ENCODE assay signal across 8 cellular contexts in genomic region chr2:127415593-127416485, GRCh38. TPM values are rescaled to one million over a fixed set of nuclear protein-coding genes. Genes with fewer than 3 reads are reported as not detected.
DNase-seq lines count a peak whose midpoint lies in the region; ATAC-seq, FAIRE-seq and TF ChIP-seq lines count a peak whose summit lies in the region.

No MANE protein-coding gene starts in this region.

- peak; percentile 62; the same call in 1 of the 2 replicates for TF ChIP-seq RAD21 in HepG2 (CRISPR knock-in tag; IDR thresholded peaks at IDR 0.05)

- WGBS in HepG2 (ENCODE audit: low lambda C conversion rate) = 82% methylated on average over 35 of the region's 53 CpGs

- H3K4me1 ChIP-seq in HepG2 (ENCODE audit: insufficient read depth, low read length) = peaks cover 100% of the 10 kb centered on the region

- no peaks in the 10 kb centered on the region for H3K27me3 Mint-ChIP-seq in activated B cell treated with CpG ODN at 0.5 μM for 24 hours

- 0 out of 2 replicates have a peak, but pooled peaks cover 5% of the 10 kb centered on the region for H3K9me3 ChIP-seq in HepG2 (ENCODE audit: low read length)

- POLR2A ChIA-PET in activated B cell treated with CpG ODN at 0.5 μM for 24 hours (lab: Charles Lee) (interaction anchor here (0.6 to 4.5 kb wide), 2 partner anchors 26 to 110 kb away, joined by 3 to 23 read pairs; partner anchors contain the start of genes IWS1 and MAP3K2), HepG2 (lab: Yijun Ruan, JAX) (interaction anchor here (1.1 to 8.1 kb wide), 9 partner anchors 14 to 111 kb away, joined by 3 to 229 read pairs (median 11); partner anchors contain the start of gene IWS1)

- H3K9me3 Mint-ChIP-seq in activated B cell treated with CpG ODN at 0.5 μM for 24 hours = no peaks in the 10 kb centered on the region

- no peaks in the 10 kb centered on the region for H4K20me1 ChIP-seq in HepG2 (ENCODE audit: insufficient read depth, low read length)

- peaks cover 49% of the 10 kb centered on the region for H3K4me1 Mint-ChIP-seq in activated B cell treated with CpG ODN at 0.5 μM for 24 hours

- peak overlapping the region; percentile 21 to 26 for H3K4me3 ChIP-seq in cardiac fibroblast (replicated peaks in 1 of 2; ENCODE audit: low read depth in 2 of 2, low read length in 2 of 2)
- no peak overlapping the region for H3K4me3 ChIP-seq in HepG2 (replicated peaks in 1 of 3; ENCODE audit: insufficient read depth in 1 of 3, low read depth in 2 of 3, low read length in 3 of 3)

- DNase-seq in DMS79 treated with DMSO at 0.1 percent for 48 hours (lab: John Stamatoyannopoulos, UW) (peak; percentile 78), Kasumi-1 (lab: John Stamatoyannopoulos, UW) (peak; percentile 31 to 61), activated B cell treated with CpG ODN at 0.5 μM for 24 hours (peak; percentile 72), cardiac fibroblast (ENCODE audit: low read depth in 2 of 2) (no peak), HepG2 (ENCODE audit: low spot score) (no peak), SIG-M5 (lab: John Stamatoyannopoulos, UW) (no peak)
- peak; percentile 74 to 81 for DNase-seq in stimulated activated CD4-positive, alpha-beta T cell treated with anti-CD3 and anti-CD28 coated beads, Interleukin-4, amount 100 ng/mL, for 4 hours

- no peak overlapping the region; the same call in 1 of the 2 replicates for H3K4me2 ChIP-seq in HepG2 (ENCODE audit: low read depth, low read length)

- peak overlapping the region; percentile 60; the same call in 1 of the 2 replicates for H3K9ac ChIP-seq in HepG2 (ENCODE audit: insufficient read depth, low read depth, low read length)

- peaks cover 1 to 8% of the 10 kb centered on the region in 2 experiments; a peak in 2 of 5 replicates for H3K36me3 ChIP-seq in HepG2 (replicated peaks in 1 of 2; ENCODE audit: control insufficient read depth in 1 of 2, insufficient read depth in 2 of 2, low read length in 2 of 2)

- TF ChIP-seq CTCF in activated B cell treated with CpG ODN at 0.5 μM for 24 hours (IDR thresholded peaks at IDR 0.05) (no peak), cardiac fibroblast (IDR thresholded peaks at IDR 0.05; ENCODE audit: low read depth, low read length) (peak; percentile 28), HepG2 (CRISPR knock-in tag; IDR thresholded peaks at IDR 0.05) (peak; percentile 65)

- H3K79me2 ChIP-seq in HepG2 (ENCODE audit: insufficient read depth, low read length) = peaks cover 35% of the 10 kb centered on the region

- no peak overlapping the region for H3K27ac Mint-ChIP-seq in activated B cell treated with CpG ODN at 0.5 μM for 24 hours

- intact Hi-C loops in activated B cell treated with CpG ODN at 0.5 μM for 24 hours (cut with micrococcal nuclease) (loop anchor here (1.0 to 5.0 kb wide), 5 partner anchors 29 to 121 kb away; partner anchors contain the start of genes ERCC3 and MAP3K2), HepG2 (cut with micrococcal nuclease; ENCODE audit: unreplicated experiment) (loop anchor here (5.0 kb wide), 1 partner anchor 59 kb away; no protein-coding TSS in a partner anchor)

- in situ Hi-C loops in HepG2 (cut with HindIII; ENCODE audit: extremely low pct_ligation_motif_present, low pct_unique_long_range_greater_than_20kb) = no loop called here

- CTCF ChIA-PET in activated B cell treated with CpG ODN at 0.5 μM for 24 hours (lab: Charles Lee) (interaction anchor here (0.5 to 2.4 kb wide), 7 partner anchors 22 to 122 kb away, joined by 3 to 9 read pairs (median 4); partner anchors contain the start of gene ERCC3), HepG2 (lab: Yijun Ruan, JAX; ENCODE audit: low intra/inter-chr PET ratio, low total read pairs) (no interaction called here)

- no peak overlapping the region for H2AFZ ChIP-seq in HepG2 (ENCODE audit: low read length)

- H3K27me3 ChIP-seq in HepG2 (ENCODE audit: control insufficient read depth in 1 of 2, insufficient read depth in 2 of 2, low read length in 2 of 2) = no peaks in the 10 kb centered on the region

- TF ChIP-seq EP300 in HepG2 (IDR thresholded peaks at IDR 0.05; ENCODE audit: low read depth in 2 of 2, low read length in 2 of 2) (no peak), HepG2 (CRISPR knock-in tag; IDR thresholded peaks at IDR 0.05; ENCODE audit: borderline replicate concordance) (no peak)

- H3K27ac ChIP-seq in HepG2 (ENCODE audit: extremely low read length, insufficient read depth, low read length) = peak overlapping the region; percentile 96

- H3K4me3 Mint-ChIP-seq in activated B cell treated with CpG ODN at 0.5 μM for 24 hours = peak overlapping the region; percentile 80

- no peak for FAIRE-seq in HepG2 (lab: Jason Lieb, UNC)

- ATAC-seq in GM21717 (IDR thresholded peaks at IDR 0.05; ENCODE audit: unreplicated experiment) = peak; percentile 68
- ATAC-seq in activated B cell treated with CpG ODN at 0.5 μM for 24 hours (ENCODE audit: low read depth) = peak; percentile 93
- ATAC-seq in HepG2 = no peak

- no peaks in the 10 kb centered on the region for H3K36me3 Mint-ChIP-seq in activated B cell treated with CpG ODN at 0.5 μM for 24 hours (ENCODE audit: low read depth)

- no TSS peak for BruUV-seq in HepG2 (replicated peaks; lab: Mats Ljungman, UMichigan)

- no peak for TF ChIP-seq POLR2A in HepG2 (IDR thresholded peaks at IDR 0.05; ENCODE audit: insufficient read depth in 1 of 2, low read depth in 2 of 2, low read length in 2 of 2)

TF ChIP-seq in HepG2, 621 proteins besides CTCF, POLR2A, EP300 and RAD21 (continues in another document):
- TF ChIP-seq ZNF326 (CRISPR knock-in tag; IDR thresholded peaks at IDR 0.05; ENCODE audit: borderline replicate concordance) (no peak), SALL2 (CRISPR knock-in tag; IDR thresholded peaks at IDR 0.05) (no peak), HNRNPL (IDR thresholded peaks at IDR 0.05; ENCODE audit: low read depth, low read length) (peak; percentile 85), ZNF629 (CRISPR knock-in tag; conservative IDR thresholded peaks at IDR 0.05) (peak; percentile 52), HOXA3 (CRISPR knock-in tag; IDR thresholded peaks at IDR 0.05) (peak; percentile 88)

RNA-seq across cellular contexts. Expression of gene PROC, which starts 2.4 kb away (rescaled TPM):
- total RNA-seq in activated B cell treated with CpG ODN at 0.5 μM for 24 hours (not detected in 2 replicates), HepG2 (2016; rRNA removed; fragmentation: Illumina TruSeq; extraction: Trizol) (52.1 and 134 TPM in 2 replicates)
- total RNA-seq in HepG2 (2016; cell fraction: cytosol; rRNA removed; fragmentation: Illumina TruSeq; extraction: Trizol; ENCODE audit: low read depth) = 19.2 and 23.2 TPM in 2 replicates
- total RNA-seq in HepG2 (2016; cell fraction: insoluble cytoplasmic fraction; rRNA removed; fragmentation: Illumina TruSeq; extraction: Trizol) = 49.9 and 134 TPM in 2 replicates
- 37.4 and 38.6 TPM in 2 replicates for total RNA-seq in HepG2 (2016; cell fraction: membrane; rRNA removed; fragmentation: Illumina TruSeq; extraction: Trizol)
- 166 and 178 TPM in 2 replicates for total RNA-seq in HepG2 (2016; cell fraction: nucleus; rRNA removed; fragmentation: Illumina TruSeq; extraction: Trizol)
- polyA plus RNA-seq in HepG2 (2011; rRNA removed) = 185 and 266 TPM in 2 replicates
- 113 and 166 TPM in 2 replicates for polyA plus RNA-seq in HepG2 (2011; cell fraction: cytosol; rRNA removed)
- 1,267 and 1,304 TPM in 2 replicates for polyA plus RNA-seq in HepG2 (2011; cell fraction: nucleus; rRNA removed)
- polyA plus RNA-seq in HepG2 (2012) = 232 and 321 TPM in 2 replicates
- 17.2 and 19.9 TPM in 2 replicates for polyA plus RNA-seq in HepG2 (2016; cell fraction: cytosol; fragmentation: Illumina TruSeq; extraction: Trizol; ENCODE audit: low read depth)
- 48.9 and 49.8 TPM in 2 replicates for polyA plus RNA-seq in HepG2 (2016; cell fraction: insoluble cytoplasmic fraction; fragmentation: Illumina TruSeq; extraction: Trizol; ENCODE audit: low read depth)
- polyA plus RNA-seq in HepG2 (2016; cell fraction: membrane; fragmentation: Illumina TruSeq; extraction: Trizol; ENCODE audit: low read depth) = 22.9 and 24.9 TPM in 2 replicates
- 354 and 380 TPM in 2 replicates for polyA plus RNA-seq in HepG2 (2016; cell fraction: nucleus; fragmentation: Illumina TruSeq; extraction: Trizol; ENCODE audit: insufficient read depth, low read depth)
- polyA minus RNA-seq in HepG2 (2011; rRNA and poly(A)+ RNA removed; ENCODE audit: low replicate concordance) = 241 TPM in 1 of 2 replicates, not detected in the other
- polyA minus RNA-seq in HepG2 (2011; cell fraction: cytosol; rRNA and poly(A)+ RNA removed) = 64.7 and 65.5 TPM in 2 replicates
- 172 and 188 TPM in 2 replicates for polyA minus RNA-seq in HepG2 (2011; cell fraction: nucleus; rRNA and poly(A)+ RNA removed)

RNA-seq across cellular contexts. Expression of gene MAP3K2, which starts 28.1 kb away (rescaled TPM):
- total RNA-seq in activated B cell treated with CpG ODN at 0.5 μM for 24 hours (63.1 and 77.7 TPM in 2 replicates), HepG2 (2016; rRNA removed; fragmentation: Illumina TruSeq; extraction: Trizol) (37.2 and 56.1 TPM in 2 replicates)
- 12.9 and 13.4 TPM in 2 replicates for total RNA-seq in HepG2 (2016; cell fraction: cytosol; rRNA removed; fragmentation: Illumina TruSeq; extraction: Trizol; ENCODE audit: low read depth)
- total RNA-seq in HepG2 (2016; cell fraction: insoluble cytoplasmic fraction; rRNA removed; fragmentation: Illumina TruSeq; extraction: Trizol) = 35.8 and 54.1 TPM in 2 replicates
- total RNA-seq in HepG2 (2016; cell fraction: membrane; rRNA removed; fragmentation: Illumina TruSeq; extraction: Trizol) = 28.2 and 32.6 TPM in 2 replicates
- 37.4 and 42.1 TPM in 2 replicates for total RNA-seq in HepG2 (2016; cell fraction: nucleus; rRNA removed; fragmentation: Illumina TruSeq; extraction: Trizol)
- polyA plus RNA-seq in HepG2 (2011; rRNA removed) = 11.2 and 12.2 TPM in 2 replicates
- 5.1 and 7.6 TPM in 2 replicates for polyA plus RNA-seq in HepG2 (2011; cell fraction: cytosol; rRNA removed)
- 18.1 and 21.8 TPM in 2 replicates for polyA plus RNA-seq in HepG2 (2011; cell fraction: nucleus; rRNA removed)
- polyA plus RNA-seq in HepG2 (2012) = 11.5 and 11.7 TPM in 2 replicates
- 0.44 and 0.68 TPM in 2 replicates for polyA plus RNA-seq in HepG2 (2016; cell fraction: cytosol; fragmentation: Illumina TruSeq; extraction: Trizol; ENCODE audit: low read depth)
- polyA plus RNA-seq in HepG2 (2016; cell fraction: insoluble cytoplasmic fraction; fragmentation: Illumina TruSeq; extraction: Trizol; ENCODE audit: low read depth) = 14.1 and 15.7 TPM in 2 replicates
- 3.3 and 3.5 TPM in 2 replicates for polyA plus RNA-seq in HepG2 (2016; cell fraction: membrane; fragmentation: Illumina TruSeq; extraction: Trizol; ENCODE audit: low read depth)
- 28.7 and 30.7 TPM in 2 replicates for polyA plus RNA-seq in HepG2 (2016; cell fraction: nucleus; fragmentation: Illumina TruSeq; extraction: Trizol; ENCODE audit: insufficient read depth, low read depth)
- 20.5 and 26.7 TPM in 2 replicates for polyA minus RNA-seq in HepG2 (2011; rRNA and poly(A)+ RNA removed; ENCODE audit: low replicate concordance)
- 43.5 and 45.0 TPM in 2 replicates for polyA minus RNA-seq in HepG2 (2011; cell fraction: cytosol; rRNA and poly(A)+ RNA removed)
- polyA minus RNA-seq in HepG2 (2011; cell fraction: nucleus; rRNA and poly(A)+ RNA removed) = 46.0 and 46.6 TPM in 2 replicates

Comparison
In these comparisons a context has a peak if more than half of its experiments do, and no peak if none do; other contexts are left out.
1. DNase-seq: peak in DMS79 treated with DMSO at 0.1 percent for 48 hours (single experiment), Kasumi-1 (2 of 2), activated B cell treated with CpG ODN at 0.5 μM for 24 hours (single experiment) and stimulated activated CD4-positive, alpha-beta T cell treated with anti-CD3 and anti-CD28 coated beads, Interleukin-4, amount 100 ng/mL, for 4 hours (2 of 2); none in cardiac fibroblast (0 of 2), HepG2 (single experiment) and SIG-M5 (single experiment).
2. H3K4me3 ChIP-seq: peak in cardiac fibroblast (2 of 2); none in HepG2 (0 of 3).
3. RNA of gene PROC, which starts 2.4 kb away (total RNA-seq): 19.2 to 178 TPM in HepG2; not detected in activated B cell treated with CpG ODN at 0.5 μM for 24 hours; every median in the first group is over 10 times any median in the second.